Comparison of ENCODE assay signal across 8 cellular contexts in the genomic region with DNA sequence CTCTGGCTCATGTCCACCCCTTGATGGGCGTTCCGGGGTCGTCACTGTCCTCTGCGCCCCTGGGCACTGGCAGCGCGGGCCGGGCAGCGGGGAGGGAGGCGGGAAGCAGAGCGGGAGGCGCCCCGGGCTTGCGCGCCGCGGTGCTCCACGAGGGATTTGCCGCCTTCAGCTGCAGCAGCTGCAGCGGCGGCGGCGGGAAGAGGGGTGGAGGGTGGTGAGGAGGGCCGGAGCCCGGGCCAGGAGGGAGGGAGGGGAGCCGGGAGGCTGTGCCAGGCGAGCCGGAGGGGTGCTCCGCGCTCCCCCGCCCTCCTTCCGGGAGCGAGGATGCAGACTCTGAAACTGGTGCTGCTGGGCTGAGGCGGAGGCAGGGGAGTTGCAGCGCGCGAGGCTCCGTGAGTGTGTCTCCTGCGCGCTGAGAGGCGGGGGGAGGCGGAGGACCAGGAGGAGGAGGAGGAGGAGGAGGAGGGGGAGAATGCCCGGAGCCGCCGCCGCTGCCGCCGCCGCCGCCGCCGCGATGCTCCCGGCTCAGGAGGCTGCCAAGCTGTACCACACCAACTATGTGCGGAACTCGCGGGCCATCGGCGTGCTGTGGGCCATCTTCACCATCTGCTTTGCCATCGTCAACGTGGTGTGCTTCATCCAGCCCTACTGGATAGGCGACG. TPM values are rescaled to one million over a fixed set of nuclear protein-coding genes. Genes with fewer than 3 reads are reported as not detected.
DNase-seq lines count a peak whose midpoint lies in the region; ATAC-seq, FAIRE-seq and TF ChIP-seq lines count a peak whose summit lies in the region.

Gene LHFPL3, plus strand, starts transcription at position 296 of the 662 bp plus-strand sequence.

- H3K56ac ChIP-seq in H1 (replicated peaks; ENCODE audit: insufficient read length, low read depth, low read length) = no peak within 1 kb of the TSS

- no peak within 1 kb of the TSS for H2BK5ac ChIP-seq in H1 (ENCODE audit: low read depth, low read length)
- no peak within 1 kb of the TSS for H2BK5ac ChIP-seq in trophoblast cell (ENCODE audit: low read depth, low read length, poor library complexity)

- H3K14ac ChIP-seq in H1 (ENCODE audit: insufficient read length) = no peak within 1 kb of the TSS
- H3K14ac ChIP-seq in trophoblast cell (ENCODE audit: low read length) = no peak within 1 kb of the TSS

- peak within 1 kb of the TSS; percentile 19 for H3K18ac ChIP-seq in H1 (ENCODE audit: extremely low read depth, low read length)
- H3K18ac ChIP-seq in trophoblast cell (ENCODE audit: low read length) = no peak within 1 kb of the TSS

- H3K36me3 ChIP-seq in H1 (ENCODE audit: control insufficient read depth in 2 of 4, insufficient read depth in 4 of 4, low read length in 3 of 4) (no peaks in the 10 kb centered on the region), trophoblast cell (ENCODE audit: control insufficient read depth in 1 of 2, insufficient read depth in 2 of 2, low read length in 2 of 2) (no peaks in the 10 kb centered on the region)

- TF ChIP-seq EP300 in H1 (IDR thresholded peaks at IDR 0.05; ENCODE audit: borderline replicate concordance in 1 of 2, low read depth in 2 of 2, low read length in 2 of 2) = 0 out of 3 replicates have a peak, but pooled peaks of 1 of the 2 experiments have one; percentile 9

- H3K27ac ChIP-seq in H1 (ENCODE audit: low read depth, low read length) (no peak within 1 kb of the TSS), trophoblast cell (ENCODE audit: low read depth, low read length) (no peak within 1 kb of the TSS)

- no peak for TF ChIP-seq POLR2A in H1 (IDR thresholded peaks at IDR 0.05; ENCODE audit: control extremely low read depth in 1 of 2, low read depth in 2 of 2, low read length in 2 of 2)

- peak within 1 kb of the TSS; percentile 7 for H4K5ac ChIP-seq in H1 (ENCODE audit: insufficient read length, low read depth, low read length)

- H3K23ac ChIP-seq in H1 (ENCODE audit: insufficient read length) (no peak within 1 kb of the TSS), trophoblast cell (ENCODE audit: low read length) (no peak within 1 kb of the TSS)

- H2BK15ac ChIP-seq in H1 (ENCODE audit: low read length) = 0 out of 2 replicates have a peak within 1 kb of the TSS, but pooled peaks have one; percentile 46

- H3K4ac ChIP-seq in H1 (replicated peaks; ENCODE audit: insufficient read length, low read depth, low read length) (no peak within 1 kb of the TSS), trophoblast cell (ENCODE audit: low read depth, low read length) (no peak within 1 kb of the TSS)

- H3K27me3 ChIP-seq in H1 (replicated peaks in 1 of 4; ENCODE audit: control insufficient read depth in 3 of 4, extremely low read depth in 1 of 4, insufficient read depth in 3 of 4, low read length in 3 of 4) = peaks cover 29 to 56% (median 42%) of the 10 kb centered on the region in 4 experiments
- peaks cover 43% of the 10 kb centered on the region for H3K27me3 ChIP-seq in trophoblast cell (ENCODE audit: insufficient read depth, low read length)

- H2AK5ac ChIP-seq in H1 (ENCODE audit: low read depth, low read length) (no peak within 1 kb of the TSS), trophoblast cell (ENCODE audit: low read length) (no peak within 1 kb of the TSS)

- DNase-seq in Daoy (ENCODE audit: low read depth) (peak; percentile 61), NCI-H2171 treated with DMSO at 0.1 percent for 48 hours (lab: John Stamatoyannopoulos, UW) (peak; percentile 72), H1 (ENCODE audit: low read depth in 1 of 2, low spot score in 2 of 2) (peak in 1 of 2 experiments; percentile 71), trophoblast cell (no peak), NCI-H2196 (lab: John Stamatoyannopoulos, UW; ENCODE audit: unreplicated experiment) (no peak), cortex of kidney (lab: John Stamatoyannopoulos, UW) (no peak)

- CTCF ChIA-PET in H1 (lab: Charles Lee; ENCODE audit: partially characterized antibody) = interaction anchor here (1.0 to 1.3 kb wide), 2 partner anchors 98 to 518 kb away, joined by 3 read pairs; no protein-coding TSS in a partner anchor

- no peaks in the 10 kb centered on the region for H3K9me3 ChIP-seq in H1 (ENCODE audit: insufficient read depth in 2 of 2, low read depth in 1 of 2, low read length in 1 of 2)
- H3K9me3 ChIP-seq in trophoblast cell (ENCODE audit: insufficient read depth, low read depth, low read length) = no peaks in the 10 kb centered on the region

- peaks cover 15% of the 10 kb centered on the region for H3K23me2 ChIP-seq in H1 (ENCODE audit: low read depth, low read length)

- H3K79me2 ChIP-seq in H1 (ENCODE audit: control insufficient read depth in 1 of 2, insufficient read depth in 2 of 2, low read length in 2 of 2) = no peaks in the 10 kb centered on the region
- H3K79me2 ChIP-seq in trophoblast cell (ENCODE audit: control insufficient read depth, insufficient read depth, low read length, poor library complexity) = no peaks in the 10 kb centered on the region

- peak within 1 kb of the TSS; percentile 54 for H4K91ac ChIP-seq in H1 (replicated peaks; ENCODE audit: insufficient read length, low read length)
- H4K91ac ChIP-seq in trophoblast cell (ENCODE audit: low read depth, low read length) = no peak within 1 kb of the TSS

- H2BK120ac ChIP-seq in H1 (replicated peaks; ENCODE audit: low read depth, low read length) = no peak within 1 kb of the TSS
- H2BK120ac ChIP-seq in trophoblast cell (ENCODE audit: insufficient read depth, low read length, poor library complexity) = no peak within 1 kb of the TSS

- WGBS in H1 (ENCODE audit: extremely low coverage in 1 of 2, insufficient coverage in 1 of 2, insufficient read length in 1 of 2, insufficient replicate concordance in 2 of 2, low coverage in 1 of 2, low lambda C conversion rate in 2 of 2, missing lambda C conversion rate in 1 of 2), 2 experiments = 3% methylated on average over 12 of the region's 62 CpGs; no CpG with 5 or more reads in 1 of the 2 experiments
- no CpG with 5 or more reads among the region's 62 CpGs for WGBS in trophoblast cell (ENCODE audit: extremely low coverage, insufficient coverage, insufficient read length)

- H4K20me1 ChIP-seq in H1 (replicated peaks in 1 of 2; ENCODE audit: control insufficient read depth in 1 of 2, insufficient read depth in 2 of 2, low read length in 2 of 2) = peaks cover 0 to 1% of the 10 kb centered on the region in 2 experiments

- H3K4me3 ChIP-seq in H1 (ENCODE audit: extremely low read depth in 1 of 4, insufficient read depth in 2 of 4, low read depth in 3 of 4, low read length in 4 of 4) (peak within 1 kb of the TSS; percentile 55 to 72 (median 57)), trophoblast cell (ENCODE audit: low read depth, low read length) (no peak within 1 kb of the TSS)

- peaks cover 0 to 6% (median 0%) of the 10 kb centered on the region in 4 experiments; a peak in 4 of 7 replicates for H3K4me1 ChIP-seq in H1 (replicated peaks in 1 of 4; ENCODE audit: control insufficient read depth in 3 of 4, insufficient read depth in 4 of 4, low read length in 3 of 4)
- H3K4me1 ChIP-seq in trophoblast cell (ENCODE audit: control insufficient read depth in 1 of 2, insufficient read depth in 2 of 2, low read length in 2 of 2) = peaks cover 7 to 9% of the 10 kb centered on the region in 2 experiments

- H3K4me2 ChIP-seq in H1 (ENCODE audit: insufficient read depth in 1 of 2, low read depth in 2 of 2, low read length in 2 of 2) (peak within 1 kb of the TSS; percentile 84 to 89), trophoblast cell (ENCODE audit: low read length) (peak within 1 kb of the TSS; percentile 56)

- peak within 1 kb of the TSS; percentile 48; the same call in 1 of the 2 replicates for H2BK20ac ChIP-seq in H1 (ENCODE audit: low read length)

- H3K79me1 ChIP-seq in H1 (ENCODE audit: low read depth, low read length) = no peaks in the 10 kb centered on the region
- no peaks in the 10 kb centered on the region for H3K79me1 ChIP-seq in trophoblast cell (ENCODE audit: low read length)

- ATAC-seq in GM21367 (IDR thresholded peaks at IDR 0.05; ENCODE audit: unreplicated experiment) (no peak), HG03520 (IDR thresholded peaks at IDR 0.05; ENCODE audit: unreplicated experiment) (no peak)

- FAIRE-seq in H1 (lab: Jason Lieb, UNC) = no peak

- peak within 1 kb of the TSS; percentile 43 for H4K12ac ChIP-seq in trophoblast cell (ENCODE audit: low read depth, low read length)

- H4K8ac ChIP-seq in H1 (ENCODE audit: extremely low read depth, insufficient read depth, low read length) (peak within 1 kb of the TSS; percentile 72), trophoblast cell (ENCODE audit: low read depth, low read length) (no peak within 1 kb of the TSS)

- no peak for TF ChIP-seq RAD21 in H1 (IDR thresholded peaks at IDR 0.05 in 1 of 2, conservative IDR thresholded peaks at IDR 0.05 in 1 of 2; ENCODE audit: low read depth in 2 of 2, low read length in 2 of 2)

- H2AFZ ChIP-seq in H1 (ENCODE audit: low read length) (peak within 1 kb of the TSS; percentile 90; the same call in 1 of the 2 replicates), trophoblast cell (ENCODE audit: insufficient read depth, low read length, poor library complexity) (peak within 1 kb of the TSS; percentile 41)

- POLR2A ChIA-PET in H1 (lab: Charles Lee; ENCODE audit: partially characterized antibody) = no interaction called here

- H3K9ac ChIP-seq in H1 (replicated peaks in 1 of 4; ENCODE audit: extremely low read depth in 1 of 4, low read depth in 3 of 4, low read length in 3 of 4) (no peak within 1 kb of the TSS; a peak in 2 of 7 replicates), trophoblast cell (ENCODE audit: low read length) (no peak within 1 kb of the TSS)

- H2BK12ac ChIP-seq in H1 (ENCODE audit: low read depth, low read length) = peak within 1 kb of the TSS; percentile 60; the same call in 1 of the 2 replicates
- H2BK12ac ChIP-seq in trophoblast cell (ENCODE audit: low read length) = no peak within 1 kb of the TSS

- no peak for TF ChIP-seq CTCF in H1 (IDR thresholded peaks at IDR 0.05; ENCODE audit: control extremely low read depth in 1 of 3, insufficient read depth in 1 of 3, low read depth in 1 of 3, low read length in 3 of 3)

TF ChIP-seq in H1, 55 proteins besides CTCF, POLR2A, EP300 and RAD21 (continues in another document):
- TF ChIP-seq KDM4A (IDR thresholded peaks at IDR 0.05; ENCODE audit: low read depth, low read length, severe bottlenecking) (peak; percentile 92), RNF2 (IDR thresholded peaks at IDR 0.05; ENCODE audit: borderline replicate concordance, low read depth, low read length, missing control alignments, poor library complexity, severe bottlenecking) (peak; percentile 16)

RNA-seq across cellular contexts. Expression of gene LHFPL3, which starts in this region (rescaled TPM):
- 0.06 TPM in 1 of 2 replicates, not detected in the other for total RNA-seq in Daoy (2014; rRNA removed; shearing (Covaris generic))
- total RNA-seq in H1 (2021; fragmentation: NEBNext Ultra II Directional; extraction: Animal tissue kit (Norgen Biotek cat#: 25700)) = 0.50 and 0.69 TPM in 2 replicates
- polyA plus RNA-seq in H1 (2011; rRNA removed) = 0.20 and 0.24 TPM in 2 replicates
- polyA plus RNA-seq in H1 (2011; cell fraction: cytosol; rRNA removed) = 0.09 TPM
- 0.20 TPM for polyA plus RNA-seq in H1 (2011; cell fraction: nucleus; rRNA removed)
- 0.11 to 0.21 TPM (median 0.18 TPM) in 4 replicates for polyA plus RNA-seq in H1 (2012, experiment 1 of 2)
- polyA plus RNA-seq in H1 (2012, experiment 2 of 2) = not detected
- polyA plus RNA-seq in H1 (2013, experiment 1 of 2) = 0.22 TPM
- 0.11 TPM for polyA plus RNA-seq in H1 (2013, experiment 2 of 2)
- 0.37 and 0.38 TPM in 2 replicates for polyA minus RNA-seq in H1 (2011; rRNA and poly(A)+ RNA removed)
- polyA minus RNA-seq in H1 (2011; cell fraction: cytosol; rRNA and poly(A)+ RNA removed) = 0.81 TPM
- polyA minus RNA-seq in H1 (2011; cell fraction: nucleus; rRNA and poly(A)+ RNA removed) = 1.4 TPM
- polyA plus RNA-seq in trophoblast cell (2013) = not detected in 2 replicates

Comparison
In these comparisons a context has a peak if more than half of its experiments do, and no peak if none do; other contexts are left out.
1. Peak in DNase-seq in Daoy; RNA of the gene not detected or under 1 TPM.